ENCODE assay signal across 8 cellular contexts in the genomic region with DNA sequence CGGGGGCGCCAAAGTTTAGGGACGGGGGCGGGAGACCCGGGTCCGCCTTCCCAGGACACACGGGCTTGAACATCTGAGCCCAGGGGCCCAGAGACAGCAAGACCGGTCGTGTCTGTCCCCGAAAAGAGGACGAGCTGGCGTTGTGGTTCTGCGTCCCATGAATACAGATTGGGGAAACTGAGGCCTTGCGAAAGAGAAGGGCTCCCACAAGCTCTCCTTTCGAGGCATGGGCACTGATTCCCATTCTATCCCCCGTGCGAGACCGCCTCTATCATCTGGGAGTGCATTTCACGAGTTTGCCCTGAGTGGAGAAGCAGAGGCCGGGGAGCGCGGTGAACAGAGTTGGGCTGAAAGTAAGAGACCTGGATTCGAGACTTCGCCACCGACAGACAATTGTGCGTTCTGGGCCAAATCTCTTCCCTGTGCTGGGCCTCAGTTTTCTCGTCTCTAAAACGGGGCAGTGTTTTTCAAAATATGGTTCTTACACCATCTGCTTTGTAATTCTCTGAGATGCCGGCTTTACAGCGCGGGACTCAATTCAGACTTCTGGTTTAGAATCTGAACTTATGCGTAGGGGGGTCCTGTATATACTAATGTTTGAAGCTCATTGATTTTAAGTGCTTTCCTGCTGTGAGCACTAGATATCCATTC. TPM values are rescaled to one million over a fixed set of nuclear protein-coding genes. Genes with fewer than 3 reads are reported as not detected.
DNase-seq lines count a peak whose midpoint lies in the region; ATAC-seq and TF ChIP-seq lines count a peak whose summit lies in the region.

No MANE protein-coding gene starts in this region.

- H3K27ac Mint-ChIP-seq in activated CD4-positive, alpha-beta T cell treated with anti-CD3 and anti-CD28 coated beads for 36 hours, result peak overlapping the region; percentile 95
- H3K27ac Mint-ChIP-seq in osteocyte (ENCODE audit: unreplicated experiment), result peak overlapping the region; percentile 97

- no peaks in the 10 kb centered on the region for H3K27me3 Mint-ChIP-seq in activated CD4-positive, alpha-beta T cell treated with anti-CD3 and anti-CD28 coated beads for 36 hours
- H3K27me3 Mint-ChIP-seq in osteocyte (ENCODE audit: unreplicated experiment), result no peaks in the 10 kb centered on the region

- no peak for TF ChIP-seq CTCF in osteocyte (IDR thresholded peaks at IDR 0.05)

- DNase-seq in activated CD4-positive, alpha-beta T cell treated with anti-CD3 and anti-CD28 coated beads for 36 hours, result peak; percentile 47
- DNase-seq in fibroblast of peridontal ligament (ENCODE audit: extremely low read depth) (peak; percentile 32), osteocyte (ENCODE audit: extremely low spot score, unreplicated experiment) (no peak), NCI-H1048 (lab: John Stamatoyannopoulos, UW) (no peak)
- no peak for DNase-seq in NK-92 treated with Interleukin-12 subunit alpha and Interleukin-12 subunit beta, amount 100 ng/mL, for 24 hours (lab: John Stamatoyannopoulos, UW)
- DNase-seq in effector CD4-positive, alpha-beta T cell, result no peak

- H3K9me3 Mint-ChIP-seq in activated CD4-positive, alpha-beta T cell treated with anti-CD3 and anti-CD28 coated beads for 36 hours (ENCODE audit: low read depth), result no peaks in the 10 kb centered on the region
- H3K9me3 Mint-ChIP-seq in osteocyte (ENCODE audit: unreplicated experiment), result no peaks in the 10 kb centered on the region

- H3K36me3 Mint-ChIP-seq in activated CD4-positive, alpha-beta T cell treated with anti-CD3 and anti-CD28 coated beads for 36 hours (ENCODE audit: low read depth), result peaks cover 8% of the 10 kb centered on the region
- peaks cover 7% of the 10 kb centered on the region for H3K36me3 Mint-ChIP-seq in osteocyte (ENCODE audit: unreplicated experiment)

- peaks cover 29% of the 10 kb centered on the region for H3K4me1 Mint-ChIP-seq in activated CD4-positive, alpha-beta T cell treated with anti-CD3 and anti-CD28 coated beads for 36 hours
- H3K4me1 Mint-ChIP-seq in osteocyte (ENCODE audit: unreplicated experiment), result peaks cover 32% of the 10 kb centered on the region

- intact Hi-C loops in activated CD4-positive, alpha-beta T cell treated with anti-CD3 and anti-CD28 coated beads for 36 hours (cut with DNase I, micrococcal nuclease), result loop anchor here (1.0 to 5.0 kb wide), 8 partner anchors 13 to 568 kb away; a partner anchor contains a TSS

- CTCF ChIA-PET in activated CD4-positive, alpha-beta T cell treated with anti-CD3 and anti-CD28 coated beads for 36 hours (lab: Charles Lee), result interaction anchor here (0.7 to 1.7 kb wide), 9 partner anchors 8 to 91 kb away, joined by 3 to 5 read pairs (median 3); a partner anchor contains a TSS

- peak; percentile 20 for ATAC-seq in GM18498 (IDR thresholded peaks at IDR 0.05; ENCODE audit: unreplicated experiment)
- peak; percentile 11 for ATAC-seq in HG03097 (IDR thresholded peaks at IDR 0.05; ENCODE audit: low FRiP score, unreplicated experiment)
- ATAC-seq in activated CD4-positive, alpha-beta T cell treated with anti-CD3 and anti-CD28 coated beads for 36 hours, result peak; percentile 45

- POLR2A ChIA-PET in activated CD4-positive, alpha-beta T cell treated with anti-CD3 and anti-CD28 coated beads for 36 hours (lab: Charles Lee), result interaction anchor here (1.5 kb wide), 1 partner anchor 53 kb away, joined by 3 read pairs; no protein-coding TSS in a partner anchor

- H3K4me3 Mint-ChIP-seq in activated CD4-positive, alpha-beta T cell treated with anti-CD3 and anti-CD28 coated beads for 36 hours, result peak overlapping the region; percentile 85
- peak overlapping the region; percentile 99 for H3K4me3 Mint-ChIP-seq in osteocyte (ENCODE audit: unreplicated experiment)

RNA-seq across cellular contexts. Expression of a gene that starts 0.5 kb away (rescaled TPM):
- 10 to 100 TPM; 15.7 to 16.1 TPM for total RNA-seq in activated CD4-positive, alpha-beta T cell treated with anti-CD3 and anti-CD28 coated beads for 36 hours
- 32.7 and 34.0 TPM in 2 replicates for total RNA-seq in osteocyte

RNA-seq across cellular contexts. Expression of a gene that starts 20.1 kb away (rescaled TPM):
- not detected for total RNA-seq in activated CD4-positive, alpha-beta T cell treated with anti-CD3 and anti-CD28 coated beads for 36 hours
- total RNA-seq in osteocyte, result 0.13 TPM in 1 of 2 replicates, not detected in the other

RNA-seq across cellular contexts. Expression of a gene that starts 37.7 kb away (rescaled TPM):
- under 1 TPM; 0.11 to 0.23 TPM for total RNA-seq in activated CD4-positive, alpha-beta T cell treated with anti-CD3 and anti-CD28 coated beads for 36 hours
- total RNA-seq in osteocyte, result 3.0 and 3.5 TPM in 2 replicates

RNA-seq across cellular contexts. Expression of a gene that starts 51.6 kb away (rescaled TPM):
- total RNA-seq in activated CD4-positive, alpha-beta T cell treated with anti-CD3 and anti-CD28 coated beads for 36 hours, result 10 to 100 TPM; 31.8 to 34.4 TPM
- total RNA-seq in osteocyte, result 49.8 and 53.9 TPM in 2 replicates

RNA-seq across cellular contexts. Expression of a gene that starts 53.1 kb away (rescaled TPM):
- 10 to 100 TPM in 1 of 2 experiments, 1 to 10 TPM in 1; 8.8 to 12.2 TPM for total RNA-seq in activated CD4-positive, alpha-beta T cell treated with anti-CD3 and anti-CD28 coated beads for 36 hours
- 176 and 186 TPM in 2 replicates for total RNA-seq in osteocyte

Comparison
In these comparisons a context has a peak if more than half of its experiments do, and no peak if none do; other contexts are left out.
1. DNase-seq: peak in activated CD4-positive, alpha-beta T cell treated with anti-CD3 and anti-CD28 coated beads for 36 hours (single experiment) and fibroblast of peridontal ligament (single experiment); none in osteocyte (single experiment), NK-92 treated with Interleukin-12 subunit alpha and Interleukin-12 subunit beta, amount 100 ng/mL, for 24 hours (single experiment), effector CD4-positive, alpha-beta T cell (single experiment) and NCI-H1048 (single experiment).
2. Peak in every context shown above with its lines, with median percentiles within 50 percentile points of each other: ATAC-seq.